In the genomic region with DNA sequence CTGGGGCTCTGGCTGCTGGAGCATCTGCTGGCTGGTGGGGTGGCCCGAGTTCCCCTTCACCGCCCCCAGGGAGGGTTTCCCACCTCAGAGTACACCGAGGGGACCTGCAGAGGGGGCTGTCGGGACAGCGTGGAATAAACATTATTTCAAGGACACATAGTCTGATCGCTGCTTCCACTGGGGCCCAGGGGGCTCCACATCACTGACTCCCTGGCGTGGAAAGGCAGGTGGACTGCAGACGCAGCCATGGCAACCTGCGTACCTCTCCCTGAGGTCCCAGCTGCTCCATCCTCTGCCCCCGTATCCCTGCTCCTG, we compare ENCODE assay signal across 24 cellular contexts. TPM values are rescaled to one million over a fixed set of nuclear protein-coding genes. Genes with fewer than 3 reads are reported as not detected.
A peak's percentile ranks its signal among the peaks of the same experiment; 100 is the strongest.
DNase-seq lines count a peak whose midpoint lies in the region; ATAC-seq and TF ChIP-seq lines count a peak whose summit lies in the region.
"Had no signal": no experiment of that assay in that cellular context is flagged by ENCODE, and none has a peak within 500 bp of the region (broad histone marks: within the 10 kb centered on the region; RNA-seq: fewer than 3 reads in every experiment).

No MANE protein-coding gene starts in this region.

- H4K20me1 ChIP-seq in BLaER1, result peaks cover 97% of the 10 kb centered on the region

- H3K27me3 ChIP-seq in BLaER1 (peaks cover 5% of the 10 kb centered on the region; the same call in 1 of the 2 replicates), kidney epithelial cell (ENCODE audit: control insufficient read depth, insufficient read depth, low read length) (no peaks in the 10 kb centered on the region), breast epithelium (no peaks in the 10 kb centered on the region)
- H3K27me3 ChIP-seq: MG63 had no signal

- H3K4me2 ChIP-seq in BLaER1, result peak overlapping the region; percentile 98

- peak; percentile 3 for TF ChIP-seq CTCF in NB4 (IDR thresholded peaks at IDR 0.05; ENCODE audit: low read depth, low read length)
- TF ChIP-seq CTCF in kidney epithelial cell (IDR thresholded peaks at IDR 0.05; ENCODE audit: insufficient read depth, low read length, poor library complexity, severe bottlenecking), result peak; percentile 13
- TF ChIP-seq CTCF in breast epithelium (IDR thresholded peaks at IDR 0.05), result no peak

- ATAC-seq in HG03025 (IDR thresholded peaks at IDR 0.05; ENCODE audit: low FRiP score, unreplicated experiment), result no peak
- ATAC-seq in activated naive CD4-positive, alpha-beta T cell treated with anti-CD3 and anti-CD28 coated beads, Interleukin-2, amount 50 U/mL, for 72 hours, result no peak
- ATAC-seq: GM12878, Panc1 had no signal

- H3K9me3 ChIP-seq in BLaER1 (no peaks in the 10 kb centered on the region), breast epithelium (no peaks in the 10 kb centered on the region)
- H3K9me3 ChIP-seq: MG63 had no signal

- H3K4me3 ChIP-seq in BLaER1 (no peak overlapping the region; the same call in 1 of the 2 replicates), NB4 (ENCODE audit: low read depth, low read length) (no peak overlapping the region), kidney epithelial cell (ENCODE audit: low read depth, low read length) (no peak overlapping the region), breast epithelium (no peak overlapping the region)
- H3K4me3 ChIP-seq: GM12878, MG63, SK-N-MC had no signal

- H3K4me1 ChIP-seq in BLaER1, result peaks cover 69% of the 10 kb centered on the region
- no peaks in the 10 kb centered on the region for H3K4me1 ChIP-seq in breast epithelium

- peak; percentile 34 for DNase-seq in DMS53 (lab: John Stamatoyannopoulos, UW)
- no peak for DNase-seq in DMS53 treated with DMSO at 0.1 percent for 48 hours (lab: John Stamatoyannopoulos, UW; ENCODE audit: unreplicated experiment)
- no peak for DNase-seq in NB4 (ENCODE audit: low read depth)
- DNase-seq in kidney epithelial cell (ENCODE audit: low read depth), result no peak
- DNase-seq in breast epithelium (ENCODE audit: low spot score in 2 of 2), result no peak
- no peak for DNase-seq in activated naive CD4-positive, alpha-beta T cell treated with anti-CD3 and anti-CD28 coated beads, Interleukin-2, amount 50 U/mL, for 72 hours (ENCODE audit: low spot score in 2 of 2)
- DNase-seq: DMS153, GOT3, IMR-90, KG1, MG63, NCI-H1048, NCI-H1694, NCI-H2029 treated with DMSO at 0.1 percent for 48 hours, NCI-H510A, NCI-H69, SIG-M5 had no signal

- peak overlapping the region in 1 of 2 donors; percentile 44 for H3K27ac Mint-ChIP-seq in activated naive CD4-positive, alpha-beta T cell treated with anti-CD3 and anti-CD28 coated beads, Interleukin-2, amount 50 U/mL, for 72 hours
- H3K27ac Mint-ChIP-seq: B cell had no signal

- peaks cover 62% of the 10 kb centered on the region for H3K36me3 ChIP-seq in BLaER1
- peaks cover 1% of the 10 kb centered on the region for H3K36me3 ChIP-seq in kidney epithelial cell (ENCODE audit: control insufficient read depth, insufficient read depth, low read length)
- no peaks in the 10 kb centered on the region for H3K36me3 ChIP-seq in breast epithelium

- H3K36me3 Mint-ChIP-seq in activated naive CD4-positive, alpha-beta T cell treated with anti-CD3 and anti-CD28 coated beads, Interleukin-2, amount 50 U/mL, for 72 hours, result peaks cover 9 to 18% of the 10 kb centered on the region in 2 donors

- no peak for TF ChIP-seq POLR2A in NB4 (IDR thresholded peaks at IDR 0.05; ENCODE audit: extremely low read depth, insufficient read length)
- TF ChIP-seq POLR2A in breast epithelium (IDR thresholded peaks at IDR 0.05), result no peak

- H3K9ac ChIP-seq in BLaER1, result 0 out of 2 replicates have a peak overlapping the region, but pooled peaks have one; percentile 50

- H3K27ac ChIP-seq in BLaER1, result peak overlapping the region; percentile 73
- H3K27ac ChIP-seq in breast epithelium, result no peak overlapping the region
- H3K27ac ChIP-seq: 22Rv1, SK-N-MC had no signal

- no peaks in the 10 kb centered on the region for H3K9me3 Mint-ChIP-seq in activated naive CD4-positive, alpha-beta T cell treated with anti-CD3 and anti-CD28 coated beads, Interleukin-2, amount 50 U/mL, for 72 hours

- intact Hi-C loops in breast epithelium (cut with DNase I; ENCODE audit: low total_unique reads), result loop anchor here (10.0 kb wide), 1 partner anchor 178 kb away; a partner anchor contains a TSS

RNA-seq across cellular contexts. Expression of a gene that starts 21.6 kb away (rescaled TPM):
- total RNA-seq in kidney epithelial cell (20.8 and 23.3 TPM in 2 replicates), breast epithelium (10 to 100 TPM; 25.4 to 40.6 (median 37.6) TPM)
- 10 to 100 TPM; 89.3 to 94.1 TPM for total RNA-seq in activated naive CD4-positive, alpha-beta T cell treated with anti-CD3 and anti-CD28 coated beads, Interleukin-2, amount 50 U/mL, for 72 hours

Comparison
In these comparisons a context has a peak if more than half of its experiments do, and no peak if none do; other contexts are left out.
1. CTCF ChIP-seq: peak in NB4 (single experiment) and kidney epithelial cell (single experiment); none in breast epithelium (0 of 3).